ENCODE assay signal across 11 cellular contexts in genomic region chr12:96501908-96502307, GRCh38. TPM values are rescaled to one million over a fixed set of nuclear protein-coding genes. Genes with fewer than 3 reads are reported as not detected.
DNase-seq lines count a peak whose midpoint lies in the region; ATAC-seq and TF ChIP-seq lines count a peak whose summit lies in the region.
"Had no signal": no experiment of that assay in that cellular context is flagged by ENCODE, and none has a peak within 500 bp of the region (broad histone marks: within the 10 kb centered on the region; RNA-seq: fewer than 3 reads in every experiment).

No MANE protein-coding gene starts in this region.

- peak; percentile 11 for ATAC-seq in HG02642 (IDR thresholded peaks at IDR 0.05; ENCODE audit: poor library complexity, unreplicated experiment)
- ATAC-seq in natural killer cell: no peak
- no peak for ATAC-seq in HG03432 (IDR thresholded peaks at IDR 0.05; ENCODE audit: unreplicated experiment)
- no peak for ATAC-seq in GM18858 (IDR thresholded peaks at IDR 0.05; ENCODE audit: unreplicated experiment)
- ATAC-seq in GM21576 (IDR thresholded peaks at IDR 0.05; ENCODE audit: unreplicated experiment): no peak
- ATAC-seq: sciatic nerve had no signal

- H3K9me3 Mint-ChIP-seq in natural killer cell: no peaks in the 10 kb centered on the region

- H3K27ac ChIP-seq in adrenal gland: peak overlapping the region in 3 of 5 donors; percentile 16 to 70 (median 45)

- H3K27ac Mint-ChIP-seq in natural killer cell: peak overlapping the region; percentile 88 to 94

- H3K27me3 Mint-ChIP-seq in natural killer cell (ENCODE audit: low read depth in 2 of 2): no peaks in the 10 kb centered on the region

- peak; percentile 21 for DNase-seq in GM06990 (ENCODE audit: extremely low read depth, insufficient read length)
- no peak for DNase-seq in adrenal gland
- DNase-seq in natural killer cell: no peak
- no peak for DNase-seq in glomerular visceral epithelial cell (ENCODE audit: extremely low spot score)
- DNase-seq: activated CD4-positive, alpha-beta T cell treated with anti-CD3 and anti-CD28 coated beads, Interleukin-2, amount 50 U/mL, for 1 hour; cerebellar nuclear complex had no signal

- no peaks in the 10 kb centered on the region for H3K36me3 ChIP-seq in GM06990 (ENCODE audit: control insufficient read depth, insufficient read depth, low read length)
- H3K36me3 ChIP-seq in adrenal gland (replicated peaks in 1 of 2): no peaks in the 10 kb centered on the region

- TF ChIP-seq CTCF in GM06990 (IDR thresholded peaks at IDR 0.05; ENCODE audit: insufficient read depth, low read length, poor library complexity, severe bottlenecking): no peak
- TF ChIP-seq CTCF in adrenal gland (IDR thresholded peaks at IDR 0.05): no peak
- TF ChIP-seq CTCF in natural killer cell (IDR thresholded peaks at IDR 0.05): no peak

- H3K4me1 Mint-ChIP-seq in natural killer cell: peaks cover 37 to 39% of the 10 kb centered on the region in 2 donors

- no peaks in the 10 kb centered on the region for H3K9me3 ChIP-seq in adrenal gland (replicated peaks in 1 of 3)

- H3K4me3 ChIP-seq in GM06990 (replicated peaks; ENCODE audit: low read depth, low read length) (no peak overlapping the region), adrenal gland (no peak overlapping the region)

- no peak for TF ChIP-seq POLR2A in adrenal gland (IDR thresholded peaks at IDR 0.05)

- no peaks in the 10 kb centered on the region for H3K4me1 ChIP-seq in adrenal gland (replicated peaks in 1 of 2)

- intact Hi-C loops in adrenal gland (cut with DNase I): no loop called here
- intact Hi-C loops in natural killer cell (cut with micrococcal nuclease): loop anchor here (5.0 kb wide), 2 partner anchors 100 to 260 kb away; partner anchors contain the start of gene CDK17

- no peaks in the 10 kb centered on the region for H3K27me3 ChIP-seq in GM06990 (replicated peaks; ENCODE audit: control insufficient read depth, insufficient read depth, low read length)
- no peaks in the 10 kb centered on the region for H3K27me3 ChIP-seq in adrenal gland

- H3K4me3 Mint-ChIP-seq in natural killer cell: peak overlapping the region; percentile 77

- no peaks in the 10 kb centered on the region for H3K36me3 Mint-ChIP-seq in natural killer cell

RNA-seq across cellular contexts. Expression of gene CFAP54, which starts 12.5 kb away (rescaled TPM):
- total RNA-seq in adrenal gland: under 1 TPM in 6 of 8 donors, not detected in 2; 0.13 to 0.53 (median 0.40) TPM
- polyA plus RNA-seq in adrenal gland: under 1 TPM; 0.08 to 0.27 (median 0.13) TPM
- total RNA-seq in natural killer cell: 1 to 10 TPM in 2 of 3 donors, under 1 TPM in 1; 0.56 to 1.5 (median 1.2) TPM
